Comparison of ENCODE assay signal across 9 cellular contexts in genomic region chr2:218399391-218400166, GRCh38. TPM values are rescaled to one million over a fixed set of nuclear protein-coding genes. Genes with fewer than 3 reads are reported as not detected.
A peak's percentile ranks its signal among the peaks of the same experiment; 100 is the strongest.
DNase-seq lines count a peak whose midpoint lies in the region; ATAC-seq, FAIRE-seq and TF ChIP-seq lines count a peak whose summit lies in the region.
"Had no signal": no experiment of that assay in that cellular context is flagged by ENCODE, and none has a peak within 500 bp of the region (broad histone marks: within the 10 kb centered on the region; RNA-seq: fewer than 3 reads in every experiment).

TSS of gene CTDSP1 (plus strand) at chr2:218399868. CDS start at chr2:218400091, 223 bp downstream.

- peak within 1 kb of the TSS; percentile 96 for H3K27ac Mint-ChIP-seq in dendritic cell treated with granulocyte-macrophage colony-stimulating factor and Interleukin-4, amounts not matched to agents 40 ng/mL and 50 ng/mL, for 4 days

- WGBS in HepG2 (ENCODE audit: low lambda C conversion rate), result 3% methylated on average over 39 of the region's 78 CpGs

- TF ChIP-seq RAD21 in HepG2 (CRISPR knock-in tag; IDR thresholded peaks at IDR 0.05), result peak; percentile 86

- H3K4me1 Mint-ChIP-seq in dendritic cell treated with granulocyte-macrophage colony-stimulating factor and Interleukin-4, amounts not matched to agents 40 ng/mL and 50 ng/mL, for 4 days (ENCODE audit: low read depth), result peaks cover 73% of the 10 kb centered on the region

- POLR2A ChIA-PET in BJ (lab: Charles Lee), result interaction anchor here (0.5 to 0.6 kb wide), 2 partner anchors 58 to 300 kb away, joined by 9 to 18 read pairs; no protein-coding TSS in a partner anchor
- POLR2A ChIA-PET in HepG2 (lab: Yijun Ruan, JAX), result interaction anchor here (0.6 to 2.9 kb wide), 26 partner anchors 10 to 988 kb away, joined by 3 to 26 read pairs (median 6); partner anchors contain the start of genes AAMP, BCS1L, CATIP and DNPEP

- TSS peak; percentile 69 for BruUV-seq in HepG2 (replicated peaks; lab: Mats Ljungman, UMichigan)

- no peaks in the 10 kb centered on the region for H3K27me3 Mint-ChIP-seq in dendritic cell treated with granulocyte-macrophage colony-stimulating factor and Interleukin-4, amounts not matched to agents 40 ng/mL and 50 ng/mL, for 4 days

- no peaks in the 10 kb centered on the region for H3K27me3 ChIP-seq in BJ (ENCODE audit: control insufficient read depth, insufficient read depth, low read length)
- no peaks in the 10 kb centered on the region; a peak in 1 of 5 replicates for H3K27me3 ChIP-seq in HepG2 (ENCODE audit: control insufficient read depth in 1 of 2, insufficient read depth in 2 of 2, low read length in 2 of 2)

- H3K4me1 ChIP-seq in HepG2 (ENCODE audit: insufficient read depth, low read length), result peaks cover 55% of the 10 kb centered on the region

- peak in 1 of 2 experiments; percentile 72; a peak in 2 of 4 replicates for TF ChIP-seq POLR2A in HepG2 (IDR thresholded peaks at IDR 0.05; ENCODE audit: insufficient read depth in 1 of 2, low read depth in 2 of 2, low read length in 2 of 2)

- H4K20me1 ChIP-seq in HepG2 (ENCODE audit: insufficient read depth, low read length), result no peaks in the 10 kb centered on the region; the same call in 1 of the 2 replicates

- DNase-seq in BJ (ENCODE audit: low read depth), result peak; percentile 79
- peak; percentile 56 for DNase-seq in NCI-H748 treated with DMSO at 0.1 percent for 48 hours (lab: John Stamatoyannopoulos, UW)
- peak; percentile 89 to 92 for DNase-seq in activated CD4-positive, alpha-beta T cell treated with anti-CD3 and anti-CD28 coated beads, Interleukin-2, amount 50 U/mL, for 4 hours
- peak; percentile 94 for DNase-seq in HepG2 (ENCODE audit: low spot score)
- peak; percentile 87 for DNase-seq in stimulated activated CD4-positive, alpha-beta T cell treated with anti-CD3 and anti-CD28 coated beads, Interleukin-4, amount 100 ng/mL, for 1 hour

- peaks cover 72% of the 10 kb centered on the region for H3K36me3 Mint-ChIP-seq in dendritic cell treated with granulocyte-macrophage colony-stimulating factor and Interleukin-4, amounts not matched to agents 40 ng/mL and 50 ng/mL, for 4 days (ENCODE audit: low read depth)

- peak within 1 kb of the TSS; percentile 99 for H3K4me3 Mint-ChIP-seq in dendritic cell treated with granulocyte-macrophage colony-stimulating factor and Interleukin-4, amounts not matched to agents 40 ng/mL and 50 ng/mL, for 4 days

- no peak for TF ChIP-seq CTCF in BJ (IDR thresholded peaks at IDR 0.05; ENCODE audit: insufficient read depth, low read depth, low read length)
- peak; percentile 59 for TF ChIP-seq CTCF in HepG2 (CRISPR knock-in tag; IDR thresholded peaks at IDR 0.05)

- peak within 1 kb of the TSS; percentile 99 for H3K27ac ChIP-seq in HepG2 (ENCODE audit: extremely low read length, insufficient read depth, low read length)

- intact Hi-C loops in dendritic cell treated with granulocyte-macrophage colony-stimulating factor and Interleukin-4, amounts not matched to agents 40 ng/mL and 50 ng/mL, for 4 days (cut with micrococcal nuclease), result loop anchor here (1.0 kb wide), 1 partner anchor 129 kb away; the partner anchor contains the start of genes AAMP and PNKD
- intact Hi-C loops in HepG2 (cut with micrococcal nuclease; ENCODE audit: unreplicated experiment), result loop anchor here (5.0 to 10.0 kb wide), 2 partner anchors 168 to 215 kb away; partner anchors contain the start of genes CNOT9 and USP37

- H3K36me3 ChIP-seq in BJ (ENCODE audit: control insufficient read depth, insufficient read depth, low read length), result peaks cover 22% of the 10 kb centered on the region
- H3K36me3 ChIP-seq in HepG2 (replicated peaks in 1 of 2; ENCODE audit: control insufficient read depth in 1 of 2, insufficient read depth in 2 of 2, low read length in 2 of 2), result peaks cover 24 to 36% of the 10 kb centered on the region in 2 experiments; a peak in 4 of 5 replicates

- H3K9me3 Mint-ChIP-seq in dendritic cell treated with granulocyte-macrophage colony-stimulating factor and Interleukin-4, amounts not matched to agents 40 ng/mL and 50 ng/mL, for 4 days, result no peaks in the 10 kb centered on the region

- no peak within 1 kb of the TSS for H2AFZ ChIP-seq in HepG2 (ENCODE audit: low read length)

- in situ Hi-C loops in HepG2 (cut with HindIII; ENCODE audit: extremely low pct_ligation_motif_present, low pct_unique_long_range_greater_than_20kb), result loop anchor here (5.0 kb wide), 1 partner anchor 107 kb away; the partner anchor contains the start of gene TMBIM1

- FAIRE-seq in HepG2 (lab: Jason Lieb, UNC), result no peak
- FAIRE-seq: endometrium had no signal

- peak within 1 kb of the TSS; percentile 97 for H3K9ac ChIP-seq in HepG2 (ENCODE audit: insufficient read depth, low read depth, low read length)

- H3K4me2 ChIP-seq in HepG2 (ENCODE audit: low read depth, low read length), result peak within 1 kb of the TSS; percentile 98

- H3K4me3 ChIP-seq in BJ (ENCODE audit: low read depth, low read length), result peak within 1 kb of the TSS; percentile 89
- H3K4me3 ChIP-seq in HepG2 (replicated peaks in 1 of 3; ENCODE audit: insufficient read depth in 1 of 3, low read depth in 2 of 3, low read length in 3 of 3), result peak within 1 kb of the TSS; percentile 85 to 97 (median 92)

- peak; percentile 44 for ATAC-seq in GM19328 (IDR thresholded peaks at IDR 0.05; ENCODE audit: unreplicated experiment)
- ATAC-seq in HG03469 (IDR thresholded peaks at IDR 0.05; ENCODE audit: unreplicated experiment), result peak; percentile 29
- peak; percentile 45 for ATAC-seq in HepG2

- H3K79me2 ChIP-seq in HepG2 (ENCODE audit: insufficient read depth, low read length), result peaks cover 49% of the 10 kb centered on the region

- TF ChIP-seq EP300 in HepG2 (IDR thresholded peaks at IDR 0.05; ENCODE audit: low read depth in 2 of 2, low read length in 2 of 2) (peak; percentile 49 to 52; a peak in 3 of 4 replicates), HepG2 (CRISPR knock-in tag; IDR thresholded peaks at IDR 0.05; ENCODE audit: borderline replicate concordance) (peak; percentile 75)

- CTCF ChIA-PET in BJ (lab: Yijun Ruan, JAX) (interaction anchor here (0.8 to 1.2 kb wide), 2 partner anchors 66 to 107 kb away, joined by 3 read pairs; no protein-coding TSS in a partner anchor), HepG2 (lab: Yijun Ruan, JAX; ENCODE audit: low intra/inter-chr PET ratio, low total read pairs) (no interaction called here)

- H3K9me3 ChIP-seq in HepG2 (ENCODE audit: low read length), result no peaks in the 10 kb centered on the region

TF ChIP-seq in HepG2, 621 proteins besides CTCF, POLR2A, EP300 and RAD21 (continues in another document):
- TF ChIP-seq ZBTB39 (CRISPR knock-in tag; IDR thresholded peaks at IDR 0.05), result no peak
- peak; percentile 83 for TF ChIP-seq ZNF331 (CRISPR knock-in tag; IDR thresholded peaks at IDR 0.05)
- TF ChIP-seq ZNF552 (CRISPR knock-in tag; IDR thresholded peaks at IDR 0.05; ENCODE audit: borderline replicate concordance), result peak; percentile 27; the same call in 1 of the 2 replicates
- TF ChIP-seq ZSCAN22 (CRISPR knock-in tag; IDR thresholded peaks at IDR 0.05), result 0 out of 2 replicates have a peak, but pooled peaks have one; percentile 9
- no peak for TF ChIP-seq PRPF4 (IDR thresholded peaks at IDR 0.05; ENCODE audit: low read depth, low read length, poor library complexity, severe bottlenecking)
- TF ChIP-seq FOXJ3 (CRISPR knock-in tag; IDR thresholded peaks at IDR 0.05; ENCODE audit: borderline replicate concordance), result no peak; the same call in 1 of the 2 replicates

RNA-seq across cellular contexts. Expression of gene CTDSP1, which starts in this region (rescaled TPM):
- polyA plus RNA-seq in BJ (2011; rRNA removed) (104 and 166 TPM in 2 replicates), HepG2 (2011; rRNA removed) (268 and 270 TPM in 2 replicates)
- polyA minus RNA-seq in BJ (2011; rRNA and poly(A)+ RNA removed), result 127 and 193 TPM in 2 replicates
- total RNA-seq in HepG2 (2016; rRNA removed; fragmentation: Illumina TruSeq; extraction: Trizol), result 78.5 and 91.0 TPM in 2 replicates
- 61.6 and 62.5 TPM in 2 replicates for total RNA-seq in HepG2 (2016; cell fraction: cytosol; rRNA removed; fragmentation: Illumina TruSeq; extraction: Trizol; ENCODE audit: low read depth)
- 72.7 and 92.2 TPM in 2 replicates for total RNA-seq in HepG2 (2016; cell fraction: insoluble cytoplasmic fraction; rRNA removed; fragmentation: Illumina TruSeq; extraction: Trizol)
- 98.7 and 108 TPM in 2 replicates for total RNA-seq in HepG2 (2016; cell fraction: membrane; rRNA removed; fragmentation: Illumina TruSeq; extraction: Trizol)
- 63.4 and 77.8 TPM in 2 replicates for total RNA-seq in HepG2 (2016; cell fraction: nucleus; rRNA removed; fragmentation: Illumina TruSeq; extraction: Trizol)
- polyA plus RNA-seq in HepG2 (2011; cell fraction: cytosol; rRNA removed), result 216 and 257 TPM in 2 replicates
- 595 and 749 TPM in 2 replicates for polyA plus RNA-seq in HepG2 (2011; cell fraction: nucleus; rRNA removed)
- polyA plus RNA-seq in HepG2 (2012), result 72.7 and 87.5 TPM in 2 replicates
- 60.8 and 65.7 TPM in 2 replicates for polyA plus RNA-seq in HepG2 (2016; cell fraction: cytosol; fragmentation: Illumina TruSeq; extraction: Trizol; ENCODE audit: low read depth)
- polyA plus RNA-seq in HepG2 (2016; cell fraction: insoluble cytoplasmic fraction; fragmentation: Illumina TruSeq; extraction: Trizol; ENCODE audit: low read depth), result 106 and 117 TPM in 2 replicates
- 114 and 123 TPM in 2 replicates for polyA plus RNA-seq in HepG2 (2016; cell fraction: membrane; fragmentation: Illumina TruSeq; extraction: Trizol; ENCODE audit: low read depth)
- polyA plus RNA-seq in HepG2 (2016; cell fraction: nucleus; fragmentation: Illumina TruSeq; extraction: Trizol; ENCODE audit: insufficient read depth, low read depth), result 131 and 137 TPM in 2 replicates
- polyA minus RNA-seq in HepG2 (2011; rRNA and poly(A)+ RNA removed; ENCODE audit: low replicate concordance), result 139 and 364 TPM in 2 replicates
- polyA minus RNA-seq in HepG2 (2011; cell fraction: cytosol; rRNA and poly(A)+ RNA removed), result 88.3 and 92.0 TPM in 2 replicates
- polyA minus RNA-seq in HepG2 (2011; cell fraction: nucleus; rRNA and poly(A)+ RNA removed), result 159 and 160 TPM in 2 replicates

Comparison
In these comparisons a context has a peak if more than half of its experiments do, and no peak if none do; other contexts are left out.
1. Peak in every context shown above with its lines: DNase-seq, ATAC-seq, H3K4me3 ChIP-seq and H3K27ac ChIP-seq.